In genomic region chr17:36943250-36944220, GRCh38 we compare ENCODE assay signal across 1 cellular context.
TF ChIP-seq lines count a peak whose summit lies in the region.

No MANE protein-coding gene starts in this region.

TF ChIP-seq in SK-N-SH treated with all-trans-retinoic acid at 6 μM for 48 hours, 23 proteins besides CTCF, POLR2A, EP300 and RAD21 (continued from another document):
- TF ChIP-seq CSRNP3 (CRISPR knock-in tag; IDR thresholded peaks at IDR 0.05): no peak
